In the genomic region with DNA sequence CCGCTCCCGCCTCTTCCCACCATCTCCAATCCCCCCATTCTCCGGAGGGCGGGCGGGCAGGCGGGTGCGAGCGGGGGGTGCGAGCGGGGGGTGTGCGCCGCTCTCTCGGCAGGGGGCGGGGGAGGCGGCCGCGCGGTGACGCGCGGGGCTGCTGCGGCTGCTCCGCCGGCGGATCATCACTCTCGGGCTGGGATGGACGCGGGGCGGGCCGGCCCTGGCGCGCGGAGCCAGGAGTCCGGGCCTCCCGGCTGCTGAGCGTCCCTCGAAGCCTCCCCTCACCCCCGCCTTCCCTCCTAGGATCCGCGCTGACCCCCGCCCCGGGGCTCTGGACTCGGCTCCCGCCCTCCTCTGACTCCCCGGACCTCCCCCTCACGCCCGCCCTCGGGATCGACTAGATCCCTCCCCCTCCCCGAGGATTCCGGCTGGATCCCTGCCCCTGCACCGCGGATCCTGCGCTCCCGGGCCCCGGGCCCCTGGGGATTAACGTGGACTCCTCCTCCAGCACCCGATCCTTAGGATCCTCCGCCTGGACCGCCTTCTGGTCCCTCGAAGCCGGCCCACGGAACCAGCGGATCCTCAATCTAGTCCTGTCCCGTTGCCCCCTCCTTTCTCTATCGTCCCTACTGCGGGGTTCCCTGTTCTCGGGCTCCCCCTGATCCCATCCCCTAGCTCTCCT, we compare ENCODE assay signal across 8 cellular contexts. TPM values are rescaled to one million over a fixed set of nuclear protein-coding genes. Genes with fewer than 3 reads are reported as not detected.
DNase-seq lines count a peak whose midpoint lies in the region; ATAC-seq and TF ChIP-seq lines count a peak whose summit lies in the region.

No MANE protein-coding gene starts in this region.

- ATAC-seq in HG02943 (IDR thresholded peaks at IDR 0.05; ENCODE audit: low read depth, unreplicated experiment): peak; percentile 15
- ATAC-seq in stimulated activated memory B cell treated with anti-CD40 and anti-IgM and Interleukin-4, amounts not matched to agents 10 μg/mL and 1 μg/mL and 100 μg/mL, for 72 hours: peak; percentile 21

- no peak for TF ChIP-seq CTCF in GM06990 (IDR thresholded peaks at IDR 0.05; ENCODE audit: insufficient read depth, low read length, poor library complexity, severe bottlenecking)
- no peak for TF ChIP-seq CTCF in liver (IDR thresholded peaks at IDR 0.05; ENCODE audit: low read depth, low read length, missing input control)

- 3% methylated on average over 68 of the region's 68 CpGs for WGBS in liver

- no peaks in the 10 kb centered on the region for H3K36me3 Mint-ChIP-seq in stimulated activated memory B cell treated with anti-CD40 and anti-IgM and Interleukin-4, amounts not matched to agents 10 μg/mL and 1 μg/mL and 100 μg/mL, for 72 hours

- H3K27ac ChIP-seq in liver (ENCODE audit: low read depth in 1 of 2, low read length in 2 of 2): peak overlapping the region; percentile 37 to 88

- peak overlapping the region; percentile 89 for H3K27ac Mint-ChIP-seq in stimulated activated memory B cell treated with anti-CD40 and anti-IgM and Interleukin-4, amounts not matched to agents 10 μg/mL and 1 μg/mL and 100 μg/mL, for 72 hours

- peak overlapping the region; percentile 98 for H3K4me3 Mint-ChIP-seq in stimulated activated memory B cell treated with anti-CD40 and anti-IgM and Interleukin-4, amounts not matched to agents 10 μg/mL and 1 μg/mL and 100 μg/mL, for 72 hours

- peaks cover 29% of the 10 kb centered on the region for H3K27me3 Mint-ChIP-seq in stimulated activated memory B cell treated with anti-CD40 and anti-IgM and Interleukin-4, amounts not matched to agents 10 μg/mL and 1 μg/mL and 100 μg/mL, for 72 hours

- H3K27me3 ChIP-seq in GM06990 (replicated peaks; ENCODE audit: control insufficient read depth, insufficient read depth, low read length): no peaks in the 10 kb centered on the region; the same call in 1 of the 2 replicates
- H3K27me3 ChIP-seq in liver (ENCODE audit: control insufficient read depth in 4 of 4, insufficient read depth in 4 of 4, low read length in 3 of 4): no peaks in the 10 kb centered on the region

- H3K4me1 ChIP-seq in liver (ENCODE audit: control insufficient read depth in 4 of 4, insufficient read depth in 4 of 4, low read length in 3 of 4): peaks cover 4 to 8% (median 7%) of the 10 kb centered on the region in 4 donors

- no peaks in the 10 kb centered on the region for H3K36me3 ChIP-seq in GM06990 (ENCODE audit: control insufficient read depth, insufficient read depth, low read length)
- no peaks in the 10 kb centered on the region for H3K36me3 ChIP-seq in liver (ENCODE audit: control insufficient read depth in 4 of 4, insufficient read depth in 3 of 4, low read depth in 1 of 4, low read length in 3 of 4)

- no peaks in the 10 kb centered on the region for H3K9me3 ChIP-seq in liver (ENCODE audit: control insufficient read depth in 4 of 4, low read length in 3 of 4)

- DNase-seq in GM06990 (ENCODE audit: extremely low read depth, insufficient read length) (no peak), T follicular helper cell (ENCODE audit: low read depth) (peak; percentile 65), cerebellum (ENCODE audit: low spot score) (peak; percentile 84), NCI-H1930 (lab: John Stamatoyannopoulos, UW) (no peak), DMS79 treated with DMSO at 0.1 percent for 48 hours (lab: John Stamatoyannopoulos, UW) (no peak)

- no peak for TF ChIP-seq RAD21 in liver (IDR thresholded peaks at IDR 0.05)

- no peak overlapping the region for H3K9ac ChIP-seq in liver (ENCODE audit: low read depth in 1 of 2, low read length in 2 of 2)

- peaks cover 13% of the 10 kb centered on the region for H3K4me1 Mint-ChIP-seq in stimulated activated memory B cell treated with anti-CD40 and anti-IgM and Interleukin-4, amounts not matched to agents 10 μg/mL and 1 μg/mL and 100 μg/mL, for 72 hours

- no peaks in the 10 kb centered on the region for H3K9me3 Mint-ChIP-seq in stimulated activated memory B cell treated with anti-CD40 and anti-IgM and Interleukin-4, amounts not matched to agents 10 μg/mL and 1 μg/mL and 100 μg/mL, for 72 hours

- H3K4me3 ChIP-seq in GM06990 (replicated peaks; ENCODE audit: low read depth, low read length) (peak overlapping the region; percentile 93), liver (ENCODE audit: low read depth in 1 of 3, low read length in 3 of 3) (peak overlapping the region in 2 of 3 donors; percentile 47 to 67)

TF ChIP-seq in liver, 16 proteins besides CTCF, POLR2A, EP300 and RAD21:
- no peak for TF ChIP-seq HNF4G (IDR thresholded peaks at IDR 0.05)
- TF ChIP-seq FOXA2 (IDR thresholded peaks at IDR 0.05): no peak
- no peak for TF ChIP-seq GABPA (IDR thresholded peaks at IDR 0.05 in 1 of 2, conservative IDR thresholded peaks at IDR 0.05 in 1 of 2)
- TF ChIP-seq JUND (IDR thresholded peaks at IDR 0.05): no peak
- TF ChIP-seq, protein P1, sequence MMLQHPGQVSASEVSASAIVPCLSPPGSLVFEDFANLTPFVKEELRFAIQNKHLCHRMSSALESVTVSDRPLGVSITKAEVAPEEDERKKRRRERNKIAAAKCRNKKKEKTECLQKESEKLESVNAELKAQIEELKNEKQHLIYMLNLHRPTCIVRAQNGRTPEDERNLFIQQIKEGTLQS (IDR thresholded peaks at IDR 0.05): no peak
- TF ChIP-seq, protein P2, sequence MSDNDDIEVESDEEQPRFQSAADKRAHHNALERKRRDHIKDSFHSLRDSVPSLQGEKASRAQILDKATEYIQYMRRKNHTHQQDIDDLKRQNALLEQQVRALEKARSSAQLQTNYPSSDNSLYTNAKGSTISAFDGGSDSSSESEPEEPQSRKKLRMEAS (IDR thresholded peaks at IDR 0.05): no peak
- no peak for TF ChIP-seq TAF1 (conservative IDR thresholded peaks at IDR 0.05)
- no peak for TF ChIP-seq YY1 (IDR thresholded peaks at IDR 0.05)
- TF ChIP-seq, protein P3, sequence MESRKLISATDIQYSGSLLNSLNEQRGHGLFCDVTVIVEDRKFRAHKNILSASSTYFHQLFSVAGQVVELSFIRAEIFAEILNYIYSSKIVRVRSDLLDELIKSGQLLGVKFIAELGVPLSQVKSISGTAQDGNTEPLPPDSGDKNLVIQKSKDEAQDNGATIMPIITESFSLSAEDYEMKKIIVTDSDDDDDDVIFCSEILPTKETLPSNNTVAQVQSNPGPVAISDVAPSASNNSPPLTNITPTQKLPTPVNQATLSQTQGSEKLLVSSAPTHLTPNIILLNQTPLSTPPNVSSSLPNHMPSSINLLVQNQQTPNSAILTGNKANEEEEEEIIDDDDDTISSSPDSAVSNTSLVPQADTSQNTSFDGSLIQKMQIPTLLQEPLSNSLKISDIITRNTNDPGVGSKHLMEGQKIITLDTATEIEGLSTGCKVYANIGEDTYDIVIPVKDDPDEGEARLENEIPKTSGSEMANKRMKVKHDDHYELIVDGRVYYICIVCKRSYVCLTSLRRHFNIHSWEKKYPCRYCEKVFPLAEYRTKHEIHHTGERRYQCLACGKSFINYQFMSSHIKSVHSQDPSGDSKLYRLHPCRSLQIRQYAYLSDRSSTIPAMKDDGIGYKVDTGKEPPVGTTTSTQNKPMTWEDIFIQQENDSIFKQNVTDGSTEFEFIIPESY (IDR thresholded peaks at IDR 0.05): no peak
- TF ChIP-seq, protein P4, sequence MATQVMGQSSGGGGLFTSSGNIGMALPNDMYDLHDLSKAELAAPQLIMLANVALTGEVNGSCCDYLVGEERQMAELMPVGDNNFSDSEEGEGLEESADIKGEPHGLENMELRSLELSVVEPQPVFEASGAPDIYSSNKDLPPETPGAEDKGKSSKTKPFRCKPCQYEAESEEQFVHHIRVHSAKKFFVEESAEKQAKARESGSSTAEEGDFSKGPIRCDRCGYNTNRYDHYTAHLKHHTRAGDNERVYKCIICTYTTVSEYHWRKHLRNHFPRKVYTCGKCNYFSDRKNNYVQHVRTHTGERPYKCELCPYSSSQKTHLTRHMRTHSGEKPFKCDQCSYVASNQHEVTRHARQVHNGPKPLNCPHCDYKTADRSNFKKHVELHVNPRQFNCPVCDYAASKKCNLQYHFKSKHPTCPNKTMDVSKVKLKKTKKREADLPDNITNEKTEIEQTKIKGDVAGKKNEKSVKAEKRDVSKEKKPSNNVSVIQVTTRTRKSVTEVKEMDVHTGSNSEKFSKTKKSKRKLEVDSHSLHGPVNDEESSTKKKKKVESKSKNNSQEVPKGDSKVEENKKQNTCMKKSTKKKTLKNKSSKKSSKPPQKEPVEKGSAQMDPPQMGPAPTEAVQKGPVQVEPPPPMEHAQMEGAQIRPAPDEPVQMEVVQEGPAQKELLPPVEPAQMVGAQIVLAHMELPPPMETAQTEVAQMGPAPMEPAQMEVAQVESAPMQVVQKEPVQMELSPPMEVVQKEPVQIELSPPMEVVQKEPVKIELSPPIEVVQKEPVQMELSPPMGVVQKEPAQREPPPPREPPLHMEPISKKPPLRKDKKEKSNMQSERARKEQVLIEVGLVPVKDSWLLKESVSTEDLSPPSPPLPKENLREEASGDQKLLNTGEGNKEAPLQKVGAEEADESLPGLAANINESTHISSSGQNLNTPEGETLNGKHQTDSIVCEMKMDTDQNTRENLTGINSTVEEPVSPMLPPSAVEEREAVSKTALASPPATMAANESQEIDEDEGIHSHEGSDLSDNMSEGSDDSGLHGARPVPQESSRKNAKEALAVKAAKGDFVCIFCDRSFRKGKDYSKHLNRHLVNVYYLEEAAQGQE (IDR thresholded peaks at IDR 0.05): no peak
- TF ChIP-seq EGR1 (IDR thresholded peaks at IDR 0.05; ENCODE audit: low read depth in 2 of 2): no peak
- TF ChIP-seq SP1 (IDR thresholded peaks at IDR 0.05): no peak
- no peak for TF ChIP-seq FOXA1 (IDR thresholded peaks at IDR 0.05)
- TF ChIP-seq RXRA (IDR thresholded peaks at IDR 0.05): no peak
- no peak for TF ChIP-seq HNF4A (conservative IDR thresholded peaks at IDR 0.05)
- no peak for TF ChIP-seq NR2F2 (IDR thresholded peaks at IDR 0.05)

RNA-seq across cellular contexts. Expression of a gene that starts 1.0 kb away (rescaled TPM):
- total RNA-seq in cerebellum (36.0 TPM), liver (100 to 1,000 TPM in 1 of 2 donors, 10 to 100 TPM in 1; 30.0 to 130 TPM)
- 10 to 100 TPM; 95.6 to 99.8 TPM for polyA plus RNA-seq in liver

RNA-seq across cellular contexts. Expression of a gene that starts 2.8 kb away (rescaled TPM):
- total RNA-seq in cerebellum (11.8 TPM), liver (1 to 10 TPM in 1 of 2 donors, under 1 TPM in 1; 0.47 to 1.3 TPM)
- polyA plus RNA-seq in liver: 1 to 10 TPM in 1 of 2 donors, under 1 TPM in 1; 0.24 to 2.4 TPM

RNA-seq across cellular contexts. Expression of a gene that starts 10.6 kb away (rescaled TPM):
- total RNA-seq in cerebellum (15.0 TPM), liver (1 to 10 TPM; 2.8 to 4.2 TPM)
- 10 to 100 TPM in 1 of 2 donors, 1 to 10 TPM in 1; 4.0 to 10.9 TPM for polyA plus RNA-seq in liver

RNA-seq across cellular contexts. Expression of a gene that starts 15.2 kb away (rescaled TPM):
- total RNA-seq in cerebellum (not detected), liver (not detected)
- polyA plus RNA-seq in liver: not detected

RNA-seq across cellular contexts. Expression of a gene that starts 20.5 kb away (rescaled TPM):
- total RNA-seq in cerebellum: not detected
- not detected for total RNA-seq in liver
- not detected for polyA plus RNA-seq in liver

Comparison
In these comparisons a context has a peak if more than half of its experiments do, and no peak if none do; other contexts are left out.
1. DNase-seq: peak in T follicular helper cell (single experiment) and cerebellum (single experiment); none in GM06990 (single experiment), NCI-H1930 (0 of 2) and DMS79 treated with DMSO at 0.1 percent for 48 hours (single experiment).